In the genomic region with DNA sequence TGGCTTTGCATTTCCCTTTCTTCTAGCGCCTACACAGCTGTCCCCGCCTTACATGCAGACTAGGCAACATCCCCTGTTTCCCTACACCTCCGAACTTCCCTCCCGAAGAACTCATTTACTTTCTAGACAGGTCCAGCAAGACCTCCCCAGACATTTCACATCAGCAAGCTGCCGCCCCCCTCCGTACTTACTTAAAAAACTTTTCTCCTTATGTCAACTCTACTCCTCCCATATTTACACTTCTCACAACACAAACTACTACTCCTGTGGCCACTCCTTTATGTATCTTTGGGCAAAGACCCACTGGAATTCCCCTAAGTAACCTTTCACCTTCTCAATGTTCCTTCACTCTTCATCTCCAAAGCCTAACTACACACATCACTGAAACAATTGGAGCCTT, we compare ENCODE assay signal across 20 cellular contexts. TPM values are rescaled to one million over a fixed set of nuclear protein-coding genes. Genes with fewer than 3 reads are reported as not detected.
DNase-seq lines count a peak whose midpoint lies in the region; ATAC-seq and TF ChIP-seq lines count a peak whose summit lies in the region.
"Had no signal": no experiment of that assay in that cellular context is flagged by ENCODE, and none has a peak within 500 bp of the region (broad histone marks: within the 10 kb centered on the region; RNA-seq: fewer than 3 reads in every experiment).

No MANE protein-coding gene starts in this region.

- TF ChIP-seq CTCF in GM23338 (conservative IDR thresholded peaks at IDR 0.05; ENCODE audit: low read depth in 2 of 2): no peak
- TF ChIP-seq CTCF in mucosa of descending colon (IDR thresholded peaks at IDR 0.05): no peak
- TF ChIP-seq CTCF in transverse colon (IDR thresholded peaks at IDR 0.05): no peak
- TF ChIP-seq CTCF in CD4-positive, alpha-beta T cell (IDR thresholded peaks at IDR 0.05): no peak

- CTCF ChIA-PET in CD4-positive, alpha-beta T cell (lab: Charles Lee): no interaction called here

- no peaks in the 10 kb centered on the region for H3K9me2 ChIP-seq in GM23338 (ENCODE audit: insufficient read depth)

- H3K4me3 ChIP-seq in GM23338 (no peak overlapping the region), mucosa of descending colon (no peak overlapping the region), transverse colon (no peak overlapping the region)
- H3K4me3 ChIP-seq: BLaER1 treated with 17β-estradiol and CSF1 and Interleukin-3, amounts not matched to agents 10 nM and 100 nM; GM12878; HAP-1 had no signal

- no peak for ATAC-seq in GM23338
- peak; percentile 89 for ATAC-seq in left colon
- peak; percentile 78 for ATAC-seq in mucosa of descending colon
- no peak for ATAC-seq in CD4-positive, alpha-beta T cell (ENCODE audit: poor library complexity)
- no peak for ATAC-seq in GM19035 (IDR thresholded peaks at IDR 0.05; ENCODE audit: unreplicated experiment)
- ATAC-seq: GM12878 had no signal

- no peak for DNase-seq in GM23338 (ENCODE audit: low spot score)
- DNase-seq in left colon: peak in 1 of 2 donors; percentile 33
- peak in 1 of 3 donors; percentile 54 for DNase-seq in mucosa of descending colon
- peak; percentile 12 for DNase-seq in transverse colon
- DNase-seq in CD4-positive, alpha-beta T cell: no peak
- no peak for DNase-seq in AG08395 (ENCODE audit: low spot score)
- DNase-seq: AML-193; BE2C; CD4-positive, alpha-beta memory T cell; COR-L47; DMS153; DND-41; GOT3; HFFc6 had no signal

- TF ChIP-seq EP300 in transverse colon (IDR thresholded peaks at IDR 0.05; ENCODE audit: low read depth): no peak

- peak overlapping the region; percentile 28; the same call in 1 of the 2 replicates for H2AFZ ChIP-seq in GM23338

- H3K4me2 ChIP-seq in GM23338: no peak overlapping the region
- H3K4me2 ChIP-seq: BLaER1 treated with 17β-estradiol and CSF1 and Interleukin-3, amounts not matched to agents 10 nM and 100 nM had no signal

- H3K27ac Mint-ChIP-seq in GM23338: no peak overlapping the region
- H3K27ac Mint-ChIP-seq in CD4-positive, alpha-beta T cell: no peak overlapping the region
- H3K27ac Mint-ChIP-seq: CD14-positive monocyte; CD4-positive, alpha-beta memory T cell; HFFc6 had no signal

- no peak overlapping the region for H3K4me3 Mint-ChIP-seq in GM23338
- H3K4me3 Mint-ChIP-seq in CD4-positive, alpha-beta T cell: no peak overlapping the region
- H3K4me3 Mint-ChIP-seq: CD14-positive monocyte; CD4-positive, alpha-beta memory T cell; HFFc6 had no signal

- H3K27ac ChIP-seq in GM23338 (ENCODE audit: low read depth) (no peak overlapping the region), transverse colon (peak overlapping the region in 3 of 4 donors; percentile 3 to 44 (median 13))
- no peak overlapping the region for H3K27ac ChIP-seq in CD4-positive, alpha-beta T cell (ENCODE audit: low read depth, low read length)
- H3K27ac ChIP-seq: 22Rv1; BLaER1 treated with 17β-estradiol and CSF1 and Interleukin-3, amounts not matched to agents 10 nM and 100 nM had no signal

- H3K9me3 ChIP-seq in mucosa of descending colon: no peaks in the 10 kb centered on the region
- no peaks in the 10 kb centered on the region for H3K9me3 ChIP-seq in transverse colon
- no peaks in the 10 kb centered on the region for H3K9me3 ChIP-seq in CD4-positive, alpha-beta T cell (ENCODE audit: control insufficient read depth, low read length)
- H3K9me3 ChIP-seq: BE2C; BLaER1 treated with 17β-estradiol and CSF1 and Interleukin-3, amounts not matched to agents 10 nM and 100 nM; HAP-1 had no signal

- H3K4me1 Mint-ChIP-seq in GM23338: peaks cover 13% of the 10 kb centered on the region
- H3K4me1 Mint-ChIP-seq in CD4-positive, alpha-beta T cell (ENCODE audit: low read depth): no peaks in the 10 kb centered on the region
- H3K4me1 Mint-ChIP-seq: CD14-positive monocyte; CD4-positive, alpha-beta memory T cell had no signal

- intact Hi-C loops in left colon (cut with DNase I, micrococcal nuclease): no loop called here
- intact Hi-C loops in mucosa of descending colon (cut with DNase I, micrococcal nuclease): no loop called here
- intact Hi-C loops in transverse colon (cut with DNase I; ENCODE audit: low total_unique reads): loop anchor here (10.0 kb wide), 1 partner anchor 236 kb away; no protein-coding TSS in a partner anchor
- intact Hi-C loops in CD4-positive, alpha-beta T cell (cut with DNase I, micrococcal nuclease): no loop called here

- 46 to 63% methylated on average over 6 of the region's 6 CpGs for WGBS in transverse colon (ENCODE audit: low coverage in 1 of 2), 2 donors

- no peaks in the 10 kb centered on the region for H3K79me2 ChIP-seq in GM23338 (replicated peaks; ENCODE audit: insufficient read depth)

- H3K4me1 ChIP-seq in GM23338 (ENCODE audit: insufficient read depth): peaks cover 9% of the 10 kb centered on the region
- peaks cover 4% of the 10 kb centered on the region for H3K4me1 ChIP-seq in mucosa of descending colon (ENCODE audit: low read depth)
- peaks cover 0 to 13% (median 2%) of the 10 kb centered on the region in 4 donors for H3K4me1 ChIP-seq in transverse colon
- H3K4me1 ChIP-seq: BE2C; BLaER1 treated with 17β-estradiol and CSF1 and Interleukin-3, amounts not matched to agents 10 nM and 100 nM; HAP-1 had no signal

- H4K20me1 ChIP-seq in GM23338 (replicated peaks; ENCODE audit: insufficient read depth): no peaks in the 10 kb centered on the region
- H4K20me1 ChIP-seq: BLaER1 treated with 17β-estradiol and CSF1 and Interleukin-3, amounts not matched to agents 10 nM and 100 nM had no signal

- no peaks in the 10 kb centered on the region for H3K36me3 ChIP-seq in GM23338 (ENCODE audit: insufficient read depth)
- H3K36me3 ChIP-seq in mucosa of descending colon (ENCODE audit: low read depth): no peaks in the 10 kb centered on the region
- H3K36me3 ChIP-seq in transverse colon: no peaks in the 10 kb centered on the region
- H3K36me3 ChIP-seq: BE2C; BLaER1 treated with 17β-estradiol and CSF1 and Interleukin-3, amounts not matched to agents 10 nM and 100 nM; HAP-1 had no signal

- no peaks in the 10 kb centered on the region for H3K36me3 Mint-ChIP-seq in GM23338 (ENCODE audit: low read depth)
- H3K36me3 Mint-ChIP-seq in CD4-positive, alpha-beta T cell (ENCODE audit: low read depth): no peaks in the 10 kb centered on the region
- H3K36me3 Mint-ChIP-seq: CD14-positive monocyte; CD4-positive, alpha-beta memory T cell had no signal

- no peaks in the 10 kb centered on the region for H3K9me3 Mint-ChIP-seq in GM23338
- H3K9me3 Mint-ChIP-seq in CD4-positive, alpha-beta T cell: no peaks in the 10 kb centered on the region
- H3K9me3 Mint-ChIP-seq: CD4-positive, alpha-beta memory T cell; HFFc6 had no signal

- H3F3A ChIP-seq in GM23338 (replicated peaks; ENCODE audit: low read depth): no peaks in the 10 kb centered on the region

- H3K27me3 ChIP-seq in GM23338 (ENCODE audit: insufficient read depth): no peaks in the 10 kb centered on the region
- H3K27me3 ChIP-seq in transverse colon: no peaks in the 10 kb centered on the region
- H3K27me3 ChIP-seq in CD4-positive, alpha-beta T cell (ENCODE audit: control insufficient read depth, insufficient read depth, low read length): no peaks in the 10 kb centered on the region
- H3K27me3 ChIP-seq: BE2C; BLaER1 treated with 17β-estradiol and CSF1 and Interleukin-3, amounts not matched to agents 10 nM and 100 nM had no signal

- POLR2A ChIA-PET in CD4-positive, alpha-beta T cell (lab: Charles Lee): no interaction called here

- peaks cover 2% of the 10 kb centered on the region for H3K27me3 Mint-ChIP-seq in GM23338 (ENCODE audit: insufficient read depth, low read depth, poor library complexity)
- no peaks in the 10 kb centered on the region for H3K27me3 Mint-ChIP-seq in CD4-positive, alpha-beta T cell

- in situ Hi-C loops in transverse colon (cut with MboI; ENCODE audit: low pct_ligation_motif_present in 1 of 4, low pct_unique_long_range_greater_than_20kb in 1 of 4, low sequenced_read_pairs in 3 of 4): loop anchor here in 1 of 4 donors (10.0 kb wide), 1 partner anchor 154 kb away; the partner anchor contains the start of gene ZNF396

- TF ChIP-seq POLR2A in transverse colon (IDR thresholded peaks at IDR 0.05): no peak

TF ChIP-seq in GM23338, 12 proteins besides CTCF, POLR2A, EP300 and RAD21:
- TF ChIP-seq NANOG (IDR thresholded peaks at IDR 0.05; ENCODE audit: borderline replicate concordance) (no peak), EZH2 (IDR thresholded peaks at IDR 0.05; ENCODE audit: low read depth, unreplicated experiment) (no peak), STAT1 (IDR thresholded peaks at IDR 0.05; ENCODE audit: unreplicated experiment) (no peak), POLR2AphosphoS5 (IDR thresholded peaks at IDR 0.05; ENCODE audit: low read depth) (no peak), EZH2phosphoT487 (IDR thresholded peaks at IDR 0.05; ENCODE audit: unreplicated experiment) (no peak), CREB1 (CRISPR knock-in tag; IDR thresholded peaks at IDR 0.05; ENCODE audit: low read depth) (no peak)

RNA-seq across cellular contexts. Expression of gene ZNF397, which starts 20.4 kb away (rescaled TPM):
- 47.6 and 48.6 TPM in 2 replicates for total RNA-seq in GM23338 (2014; rRNA removed; shearing (Covaris generic))
- 19.1 and 20.7 TPM in 2 replicates for polyA plus RNA-seq in GM23338 (2016; fragmentation: Nextera tagmentation; extraction: Ambion mirVana)
- 10 to 100 TPM; 18.0 to 20.1 TPM for total RNA-seq in left colon
- 10 to 100 TPM; 23.1 to 33.3 (median 25.3) TPM for total RNA-seq in mucosa of descending colon
- 10 to 100 TPM; 21.8 to 60.6 (median 32.0) TPM for total RNA-seq in transverse colon
- total RNA-seq in CD4-positive, alpha-beta T cell: 10 to 100 TPM in 1 of 2 experiments, 1 to 10 TPM in 1; 7.6 to 10.0 TPM

Comparison
In these comparisons a context has a peak if more than half of its experiments do, and no peak if none do; other contexts are left out.
1. ATAC-seq: peak in left colon (single experiment) and mucosa of descending colon (single experiment); none in GM23338 (single experiment), CD4-positive, alpha-beta T cell (single experiment) and GM19035 (single experiment).
2. H3K27ac ChIP-seq: peak in transverse colon (3 of 4); none in GM23338 (single experiment) and CD4-positive, alpha-beta T cell (single experiment).